In the genomic region with DNA sequence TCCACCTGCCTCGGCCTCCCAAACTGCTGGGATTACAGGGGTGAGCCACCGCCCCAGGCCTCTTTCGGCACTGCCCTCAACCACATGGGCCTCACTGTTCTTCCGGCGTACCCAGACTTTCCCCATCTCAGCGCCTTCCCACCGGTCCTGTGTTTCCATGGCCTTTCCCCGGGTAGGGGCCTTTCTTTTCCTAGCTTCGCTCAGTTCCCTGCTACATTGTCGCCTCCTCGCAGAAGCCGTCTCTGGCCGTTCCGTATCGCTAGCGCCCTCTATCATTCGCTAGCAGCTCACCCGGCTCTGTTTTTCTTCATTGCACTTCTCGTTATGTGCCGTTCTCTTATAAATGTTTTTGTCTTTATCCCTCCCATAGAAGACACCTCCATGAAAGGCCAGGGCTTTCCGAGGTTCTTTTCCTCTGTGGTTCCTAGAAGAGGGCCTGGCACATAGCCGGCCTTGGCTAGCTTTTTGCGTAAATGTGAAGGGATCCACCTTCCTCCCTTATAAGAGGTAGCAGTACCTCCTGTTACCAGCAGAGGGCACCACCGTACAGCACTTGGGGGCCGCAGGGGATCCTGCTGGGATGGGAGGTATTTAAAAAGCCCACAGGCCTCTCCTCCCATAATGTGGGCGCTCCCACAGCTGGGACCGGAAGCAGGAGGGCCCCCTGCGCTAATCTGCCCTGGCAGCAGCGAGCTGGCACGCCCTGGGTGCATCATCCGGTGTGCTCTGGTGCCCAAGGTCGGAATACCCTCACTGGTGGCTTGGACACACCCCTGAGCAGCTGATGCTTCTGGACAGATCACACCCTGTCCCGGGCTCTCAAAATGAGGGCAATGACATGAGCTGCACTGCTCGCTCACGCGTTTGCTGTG, we compare ENCODE assay signal across 8 cellular contexts. TPM values are rescaled to one million over a fixed set of nuclear protein-coding genes. Genes with fewer than 3 reads are reported as not detected.
A peak's percentile ranks its signal among the peaks of the same experiment; 100 is the strongest.
DNase-seq lines count a peak whose midpoint lies in the region; ATAC-seq and TF ChIP-seq lines count a peak whose summit lies in the region.

No MANE protein-coding gene starts in this region.

- peak overlapping the region; percentile 91 to 99 (median 97) for H3K27ac Mint-ChIP-seq in CD4-positive, alpha-beta memory T cell
- H3K27ac Mint-ChIP-seq in GM23338 = no peak overlapping the region
- H3K27ac Mint-ChIP-seq in activated naive CD8-positive, alpha-beta T cell treated with anti-CD3 and anti-CD28 coated beads, Interleukin-2, amount 10 ng/mL, durations not matched to agents 7 days and 5 days = peak overlapping the region; percentile 97

- TF ChIP-seq POLR2A in heart left ventricle (IDR thresholded peaks at IDR 0.05) = peak in 1 of 2 donors; percentile 21
- peak in 1 of 2 donors; percentile 36 for TF ChIP-seq POLR2A in tibial nerve (IDR thresholded peaks at IDR 0.05)

- POLR2A ChIA-PET in CD4-positive, alpha-beta memory T cell (lab: Charles Lee; ENCODE audit: partially characterized antibody) = interaction anchor here (0.7 to 9.9 kb wide), 20 partner anchors 7 to 204 kb away, joined by 3 to 187 read pairs (median 6); partner anchors contain the start of genes ATG101, NR4A1 and TAMALIN
- POLR2A ChIA-PET in activated naive CD8-positive, alpha-beta T cell treated with anti-CD3 and anti-CD28 coated beads, Interleukin-2, amount 10 ng/mL, durations not matched to agents 7 days and 5 days (lab: Charles Lee) = interaction anchor here (0.6 to 10.7 kb wide), 26 partner anchors 7 to 205 kb away, joined by 3 to 155 read pairs (median 4); partner anchors contain the start of genes ACVR1B, ATG101, NR4A1 and TAMALIN

- WGBS in heart left ventricle, 4 donors = 8 to 12% (median 9%) methylated on average over 27 to 36 of the region's 36 CpGs
- 10% methylated on average over 28 to 36 of the region's 36 CpGs for WGBS in tibial nerve, 2 donors

- H3K79me2 ChIP-seq in GM23338 (replicated peaks; ENCODE audit: insufficient read depth) = no peaks in the 10 kb centered on the region
- no peaks in the 10 kb centered on the region for H3K79me2 ChIP-seq in SU-DHL-6 (ENCODE audit: insufficient read depth, low read length)

- H3K9ac ChIP-seq in SU-DHL-6 (ENCODE audit: low read length) = peak overlapping the region; percentile 53

- DNase-seq in CD4-positive, alpha-beta memory T cell = peak; percentile 84 to 87 (median 86)
- peak; percentile 93 for DNase-seq in GM23338 (ENCODE audit: low spot score)
- DNase-seq in NCI-H1417 treated with DMSO at 0.1 percent for 48 hours (lab: John Stamatoyannopoulos, UW) = peak; percentile 81
- peak; percentile 81 for DNase-seq in activated naive CD8-positive, alpha-beta T cell treated with anti-CD3 and anti-CD28 coated beads, Interleukin-2, amount 10 ng/mL, durations not matched to agents 7 days and 5 days
- DNase-seq in heart left ventricle = peak; percentile 86 to 90 (median 87)
- DNase-seq in pons (ENCODE audit: low spot score) = peak; percentile 90
- peak; percentile 86 to 97 for DNase-seq in tibial nerve (ENCODE audit: low spot score in 2 of 2)

- H3F3A ChIP-seq in GM23338 (replicated peaks; ENCODE audit: low read depth) (peaks cover 6% of the 10 kb centered on the region; the same call in 1 of the 2 replicates), SU-DHL-6 (ENCODE audit: insufficient read depth) (0 out of 2 replicates have a peak, but pooled peaks cover 6% of the 10 kb centered on the region)

- H3K4me3 ChIP-seq in CD4-positive, alpha-beta memory T cell (ENCODE audit: low read length in 2 of 2) = peak overlapping the region; percentile 44 to 68
- H3K4me3 ChIP-seq in GM23338 (peak overlapping the region; percentile 48), SU-DHL-6 (ENCODE audit: insufficient read depth, low read length, poor library complexity, severe bottlenecking) (peak overlapping the region; percentile 45), heart left ventricle (peak overlapping the region in 10 of 12 donors; percentile 20 to 60 (median 42)), tibial nerve (peak overlapping the region; percentile 9 to 44 (median 29))

- peaks cover 0 to 3% (median 0%) of the 10 kb centered on the region in 8 donors for H3K9me3 Mint-ChIP-seq in CD4-positive, alpha-beta memory T cell
- no peaks in the 10 kb centered on the region for H3K9me3 Mint-ChIP-seq in GM23338
- H3K9me3 Mint-ChIP-seq in activated naive CD8-positive, alpha-beta T cell treated with anti-CD3 and anti-CD28 coated beads, Interleukin-2, amount 10 ng/mL, durations not matched to agents 7 days and 5 days = no peaks in the 10 kb centered on the region

- peak overlapping the region; percentile 90 for H2AFZ ChIP-seq in GM23338
- H2AFZ ChIP-seq in SU-DHL-6 (ENCODE audit: low read depth, low read length, severe bottlenecking) = peak overlapping the region; percentile 88

- no peaks in the 10 kb centered on the region for H3K27me3 Mint-ChIP-seq in CD4-positive, alpha-beta memory T cell
- H3K27me3 Mint-ChIP-seq in GM23338 (ENCODE audit: insufficient read depth, low read depth, poor library complexity) = peaks cover 36% of the 10 kb centered on the region
- H3K27me3 Mint-ChIP-seq in activated naive CD8-positive, alpha-beta T cell treated with anti-CD3 and anti-CD28 coated beads, Interleukin-2, amount 10 ng/mL, durations not matched to agents 7 days and 5 days = no peaks in the 10 kb centered on the region

- H3K4me2 ChIP-seq in GM23338 (peak overlapping the region; percentile 74), SU-DHL-6 (ENCODE audit: low read depth, low read length, poor library complexity, severe bottlenecking) (peak overlapping the region; percentile 65)

- H3K4me1 Mint-ChIP-seq in CD4-positive, alpha-beta memory T cell = peaks cover 27 to 48% (median 34%) of the 10 kb centered on the region in 4 donors
- H3K4me1 Mint-ChIP-seq in GM23338 = peaks cover 23% of the 10 kb centered on the region
- H3K4me1 Mint-ChIP-seq in activated naive CD8-positive, alpha-beta T cell treated with anti-CD3 and anti-CD28 coated beads, Interleukin-2, amount 10 ng/mL, durations not matched to agents 7 days and 5 days = peaks cover 25% of the 10 kb centered on the region

- no peaks in the 10 kb centered on the region for H3K9me2 ChIP-seq in GM23338 (ENCODE audit: insufficient read depth)
- H3K9me2 ChIP-seq in SU-DHL-6 (replicated peaks; ENCODE audit: insufficient read depth, low read length) = no peaks in the 10 kb centered on the region

- H3K4me1 ChIP-seq in CD4-positive, alpha-beta memory T cell (ENCODE audit: insufficient read depth, low read length) = peaks cover 40% of the 10 kb centered on the region
- H3K4me1 ChIP-seq in GM23338 (ENCODE audit: insufficient read depth) (peaks cover 25% of the 10 kb centered on the region), heart left ventricle (peaks cover 0 to 65% (median 36%) of the 10 kb centered on the region in 12 donors), tibial nerve (peaks cover 0 to 37% (median 18%) of the 10 kb centered on the region in 4 donors)

- H3K36me3 ChIP-seq in CD4-positive, alpha-beta memory T cell (ENCODE audit: insufficient read depth, low read length) = no peaks in the 10 kb centered on the region
- H3K36me3 ChIP-seq in GM23338 (ENCODE audit: insufficient read depth) = no peaks in the 10 kb centered on the region
- no peaks in the 10 kb centered on the region for H3K36me3 ChIP-seq in SU-DHL-6 (ENCODE audit: low read length)
- H3K36me3 ChIP-seq in heart left ventricle = no peaks in the 10 kb centered on the region
- H3K36me3 ChIP-seq in tibial nerve = no peaks in the 10 kb centered on the region

- peak; percentile 34 to 81 for TF ChIP-seq EP300 in tibial nerve (IDR thresholded peaks at IDR 0.05)

- H3K27me3 ChIP-seq in CD4-positive, alpha-beta memory T cell (ENCODE audit: insufficient read depth, low read length) = no peaks in the 10 kb centered on the region
- H3K27me3 ChIP-seq in GM23338 (ENCODE audit: insufficient read depth) = peaks cover 39% of the 10 kb centered on the region
- no peaks in the 10 kb centered on the region for H3K27me3 ChIP-seq in SU-DHL-6 (ENCODE audit: low read length)
- H3K27me3 ChIP-seq in heart left ventricle = no peaks in the 10 kb centered on the region
- H3K27me3 ChIP-seq in tibial nerve = no peaks in the 10 kb centered on the region

- H3K27ac ChIP-seq in CD4-positive, alpha-beta memory T cell (ENCODE audit: low read depth, low read length) = peak overlapping the region; percentile 48
- H3K27ac ChIP-seq in GM23338 (ENCODE audit: low read depth) = no peak overlapping the region
- 0 out of 2 replicates have a peak overlapping the region, but pooled peaks have one; percentile 17 for H3K27ac ChIP-seq in SU-DHL-6 (ENCODE audit: low read depth, low read length)
- peak overlapping the region; percentile 35 to 94 (median 86) for H3K27ac ChIP-seq in heart left ventricle
- peak overlapping the region; percentile 58 to 89 (median 84) for H3K27ac ChIP-seq in tibial nerve

- H3K9me3 ChIP-seq in CD4-positive, alpha-beta memory T cell (ENCODE audit: control insufficient read depth in 1 of 2, low read length in 2 of 2) = no peaks in the 10 kb centered on the region
- no peaks in the 10 kb centered on the region for H3K9me3 ChIP-seq in SU-DHL-6 (ENCODE audit: insufficient read depth, low read length)
- no peaks in the 10 kb centered on the region for H3K9me3 ChIP-seq in heart left ventricle
- H3K9me3 ChIP-seq in tibial nerve = no peaks in the 10 kb centered on the region

- ATAC-seq in GM23338 (peak; percentile 13), heart left ventricle (peak; percentile 63 to 78 (median 74))
- peak; percentile 25 for ATAC-seq in activated naive CD8-positive, alpha-beta T cell treated with anti-CD3 and anti-CD28 coated beads, Interleukin-2, amount 10 ng/mL, durations not matched to agents 7 days and 5 days (ENCODE audit: low read depth)

- TF ChIP-seq CTCF in GM23338 (conservative IDR thresholded peaks at IDR 0.05; ENCODE audit: low read depth in 2 of 2) = peak; percentile 93 to 100
- TF ChIP-seq CTCF in SU-DHL-6 (IDR thresholded peaks at IDR 0.05; ENCODE audit: insufficient read depth, low read length, poor library complexity, severe bottlenecking) = peak; percentile 99
- TF ChIP-seq CTCF in heart left ventricle (IDR thresholded peaks at IDR 0.05) = peak; percentile 97 to 99 (median 99)
- peak; percentile 90 to 100 (median 94) for TF ChIP-seq CTCF in tibial nerve (IDR thresholded peaks at IDR 0.05)

- peaks cover 0 to 2% of the 10 kb centered on the region in 2 donors for H3K36me3 Mint-ChIP-seq in CD4-positive, alpha-beta memory T cell
- H3K36me3 Mint-ChIP-seq in GM23338 (ENCODE audit: low read depth) = no peaks in the 10 kb centered on the region
- no peaks in the 10 kb centered on the region for H3K36me3 Mint-ChIP-seq in activated naive CD8-positive, alpha-beta T cell treated with anti-CD3 and anti-CD28 coated beads, Interleukin-2, amount 10 ng/mL, durations not matched to agents 7 days and 5 days

- H4K20me1 ChIP-seq in GM23338 (replicated peaks; ENCODE audit: insufficient read depth) = no peaks in the 10 kb centered on the region
- H4K20me1 ChIP-seq in SU-DHL-6 (ENCODE audit: low read depth, low read length) = no peaks in the 10 kb centered on the region

- intact Hi-C loops in CD4-positive, alpha-beta memory T cell (cut with micrococcal nuclease) = loop anchor here (1.0 kb wide), 7 partner anchors 11 to 97 kb away; partner anchors contain the start of genes ATG101 and NR4A1
- intact Hi-C loops in heart left ventricle (cut with DNase I) = loop anchor here (1.0 to 2.0 kb wide), 10 partner anchors 19 to 96 kb away; partner anchors contain the start of genes NR4A1 (in 4 of the 10) and ATG101 (in 3 of the 10)

- CTCF ChIA-PET in CD4-positive, alpha-beta memory T cell (lab: Charles Lee; ENCODE audit: partially characterized antibody) = interaction anchor here (0.7 to 20.6 kb wide), 36 partner anchors 7 to 376 kb away, joined by 3 to 1048 read pairs (median 10); partner anchors contain the start of genes ATG101, NR4A1, SMIM41 and TAMALIN

- H3K4me3 Mint-ChIP-seq in CD4-positive, alpha-beta memory T cell = peak overlapping the region; percentile 85 to 99 (median 92)
- H3K4me3 Mint-ChIP-seq in GM23338 = peak overlapping the region; percentile 67
- peak overlapping the region; percentile 91 for H3K4me3 Mint-ChIP-seq in activated naive CD8-positive, alpha-beta T cell treated with anti-CD3 and anti-CD28 coated beads, Interleukin-2, amount 10 ng/mL, durations not matched to agents 7 days and 5 days

RNA-seq across cellular contexts. Expression of gene TAMALIN, which starts 18.8 kb away (rescaled TPM):
- total RNA-seq in CD4-positive, alpha-beta memory T cell = 10 to 100 TPM; 30.5 to 31.7 TPM
- polyA plus RNA-seq in CD4-positive, alpha-beta memory T cell = 1 to 10 TPM; 1.2 to 5.3 TPM
- 3.0 and 3.5 TPM in 2 replicates for total RNA-seq in GM23338 (2014; rRNA removed; shearing (Covaris generic))
- 0.34 and 0.73 TPM in 2 replicates for polyA plus RNA-seq in GM23338 (2016; fragmentation: Nextera tagmentation; extraction: Ambion mirVana)
- 10 to 100 TPM; 17.1 to 19.9 TPM for total RNA-seq in activated naive CD8-positive, alpha-beta T cell treated with anti-CD3 and anti-CD28 coated beads, Interleukin-2, amount 10 ng/mL, durations not matched to agents 7 days and 5 days
- total RNA-seq in heart left ventricle = 10 to 100 TPM; 12.9 to 38.0 (median 17.6) TPM
- polyA plus RNA-seq in heart left ventricle = 10 to 100 TPM; 17.8 to 26.5 TPM
- total RNA-seq in tibial nerve = 10 to 100 TPM; 30.6 to 54.0 (median 37.8) TPM

RNA-seq across cellular contexts. Expression of gene NR4A1, which starts 25.7 kb away (rescaled TPM):
- total RNA-seq in CD4-positive, alpha-beta memory T cell = 1 to 10 TPM; 1.1 to 1.3 TPM
- 1 to 10 TPM; 1.2 to 1.3 TPM for polyA plus RNA-seq in CD4-positive, alpha-beta memory T cell
- 13.4 and 19.1 TPM in 2 replicates for total RNA-seq in GM23338 (2014; rRNA removed; shearing (Covaris generic))
- 7.5 and 8.3 TPM in 2 replicates for polyA plus RNA-seq in GM23338 (2016; fragmentation: Nextera tagmentation; extraction: Ambion mirVana)
- total RNA-seq in activated naive CD8-positive, alpha-beta T cell treated with anti-CD3 and anti-CD28 coated beads, Interleukin-2, amount 10 ng/mL, durations not matched to agents 7 days and 5 days = 1 to 10 TPM; 8.6 to 8.8 TPM
- 100 to 1,000 TPM in 2 of 9 donors, 10 to 100 TPM in 7; 22.0 to 140 (median 42.0) TPM for total RNA-seq in heart left ventricle
- polyA plus RNA-seq in heart left ventricle = 10 to 100 TPM; 59.5 to 66.3 TPM
- 1,000 to 10,000 TPM in 1 of 4 donors, 100 to 1,000 TPM in 3; 390 to 1,252 (median 718) TPM for total RNA-seq in tibial nerve

RNA-seq across cellular contexts. Expression of gene ATG101, which starts 44.2 kb away (rescaled TPM):
- 10 to 100 TPM; 24.4 to 27.0 TPM for total RNA-seq in CD4-positive, alpha-beta memory T cell
- polyA plus RNA-seq in CD4-positive, alpha-beta memory T cell = 10 to 100 TPM; 22.2 to 27.1 TPM
- total RNA-seq in GM23338 (2014; rRNA removed; shearing (Covaris generic)) = 60.3 and 111 TPM in 2 replicates
- polyA plus RNA-seq in GM23338 (2016; fragmentation: Nextera tagmentation; extraction: Ambion mirVana) = 27.7 and 29.4 TPM in 2 replicates
- 10 to 100 TPM; 25.2 to 28.8 TPM for total RNA-seq in activated naive CD8-positive, alpha-beta T cell treated with anti-CD3 and anti-CD28 coated beads, Interleukin-2, amount 10 ng/mL, durations not matched to agents 7 days and 5 days
- 10 to 100 TPM; 18.9 to 46.7 (median 24.1) TPM for total RNA-seq in heart left ventricle
- polyA plus RNA-seq in heart left ventricle = 100 to 1,000 TPM in 1 of 2 donors, 10 to 100 TPM in 1; 22.1 to 108 TPM
- 10 to 100 TPM; 32.6 to 49.6 (median 37.5) TPM for total RNA-seq in tibial nerve

RNA-seq across cellular contexts. Expression of gene SMIM41, which starts 54.0 kb away (rescaled TPM):
- total RNA-seq in CD4-positive, alpha-beta memory T cell = not detected
- not detected for polyA plus RNA-seq in CD4-positive, alpha-beta memory T cell
- 0.12 and 0.66 TPM in 2 replicates for total RNA-seq in GM23338 (2014; rRNA removed; shearing (Covaris generic))
- polyA plus RNA-seq in GM23338 (2016; fragmentation: Nextera tagmentation; extraction: Ambion mirVana) = 0.66 and 0.80 TPM in 2 replicates
- total RNA-seq in activated naive CD8-positive, alpha-beta T cell treated with anti-CD3 and anti-CD28 coated beads, Interleukin-2, amount 10 ng/mL, durations not matched to agents 7 days and 5 days = not detected
- under 1 TPM in 3 of 9 donors, not detected in 6; 0.29 to 0.52 (median 0.32) TPM for total RNA-seq in heart left ventricle
- under 1 TPM; 0.08 to 0.65 TPM for polyA plus RNA-seq in heart left ventricle
- 10 to 100 TPM; 16.5 to 78.7 (median 39.3) TPM for total RNA-seq in tibial nerve

Comparison
In these comparisons a context has a peak if more than half of its experiments do, and no peak if none do; other contexts are left out.
1. ATAC-seq: peak in every context shown above with its lines; median percentile 74 in heart left ventricle; 25 in activated naive CD8-positive, alpha-beta T cell treated with anti-CD3 and anti-CD28 coated beads, Interleukin-2, amount 10 ng/mL, durations not matched to agents 7 days and 5 days; 13 in GM23338.